ENCODE assay signal across 13 cellular contexts in the genomic region with DNA sequence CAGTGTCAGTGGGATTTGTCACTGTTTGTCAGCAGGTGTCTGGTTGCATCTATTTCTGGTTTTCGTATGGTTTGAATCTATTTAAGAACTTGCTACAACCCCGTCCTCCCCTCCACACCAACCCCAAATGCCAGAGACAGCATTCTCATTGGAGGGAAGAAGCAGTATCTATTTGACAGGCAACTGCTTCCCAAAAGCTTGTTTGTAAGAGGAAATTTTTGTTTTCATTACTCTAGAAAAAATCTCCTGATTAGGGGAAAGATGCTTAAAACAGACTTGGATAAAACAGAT. TPM values are rescaled to one million over a fixed set of nuclear protein-coding genes. Genes with fewer than 3 reads are reported as not detected.
"Had no signal": no experiment of that assay in that cellular context is flagged by ENCODE, and none has a peak within 500 bp of the region (broad histone marks: within the 10 kb centered on the region; RNA-seq: fewer than 3 reads in every experiment).

No MANE protein-coding gene starts in this region.

- H3K9me3 ChIP-seq: ascending aorta, esophagus muscularis mucosa, right atrium auricular region, thyroid gland had no signal

- H3K9me3 Mint-ChIP-seq: activated CD8-positive, alpha-beta T cell treated with anti-CD3 and anti-CD28 coated beads for 36 hours; naive B cell had no signal

- H3K27ac ChIP-seq: ascending aorta, dorsolateral prefrontal cortex, right atrium auricular region, thyroid gland had no signal

- H3K4me3 Mint-ChIP-seq: activated CD8-positive, alpha-beta T cell treated with anti-CD3 and anti-CD28 coated beads for 36 hours; naive B cell had no signal

- H3K4me1 Mint-ChIP-seq: naive B cell had no signal

- H3K4me3 ChIP-seq: ascending aorta, right atrium auricular region, thyroid gland had no signal

- H3K36me3 Mint-ChIP-seq: naive B cell had no signal

- ATAC-seq: activated CD8-positive, alpha-beta T cell treated with anti-CD3 and anti-CD28 coated beads for 36 hours had no signal

- H3K36me3 ChIP-seq: ascending aorta, esophagus muscularis mucosa, right atrium auricular region, thyroid gland had no signal

- H3K27ac Mint-ChIP-seq: activated CD8-positive, alpha-beta T cell treated with anti-CD3 and anti-CD28 coated beads for 36 hours; naive B cell had no signal

- DNase-seq: activated CD4-positive, alpha-beta T cell treated with anti-CD3 and anti-CD28 coated beads for 4 hours; activated CD8-positive, alpha-beta memory T cell treated with anti-CD3 and anti-CD28 coated beads, Interleukin-2, amount 50 U/mL, for 4 hours; activated CD8-positive, alpha-beta T cell treated with anti-CD3 and anti-CD28 coated beads for 36 hours; activated naive CD4-positive, alpha-beta T cell; dorsolateral prefrontal cortex; naive B cell; nucleus accumbens; small intestine; thyroid gland had no signal

- H3K27me3 ChIP-seq: ascending aorta, esophagus muscularis mucosa, right atrium auricular region, thyroid gland had no signal

- H3K4me1 ChIP-seq: ascending aorta, right atrium auricular region had no signal

RNA-seq across cellular contexts. Expression of a gene that starts 54.4 kb away (rescaled TPM):
- total RNA-seq: activated CD8-positive, alpha-beta T cell treated with anti-CD3 and anti-CD28 coated beads for 36 hours; kidney epithelial cell had no signal
